Comparison of ENCODE assay signal across 8 cellular contexts in the genomic region with DNA sequence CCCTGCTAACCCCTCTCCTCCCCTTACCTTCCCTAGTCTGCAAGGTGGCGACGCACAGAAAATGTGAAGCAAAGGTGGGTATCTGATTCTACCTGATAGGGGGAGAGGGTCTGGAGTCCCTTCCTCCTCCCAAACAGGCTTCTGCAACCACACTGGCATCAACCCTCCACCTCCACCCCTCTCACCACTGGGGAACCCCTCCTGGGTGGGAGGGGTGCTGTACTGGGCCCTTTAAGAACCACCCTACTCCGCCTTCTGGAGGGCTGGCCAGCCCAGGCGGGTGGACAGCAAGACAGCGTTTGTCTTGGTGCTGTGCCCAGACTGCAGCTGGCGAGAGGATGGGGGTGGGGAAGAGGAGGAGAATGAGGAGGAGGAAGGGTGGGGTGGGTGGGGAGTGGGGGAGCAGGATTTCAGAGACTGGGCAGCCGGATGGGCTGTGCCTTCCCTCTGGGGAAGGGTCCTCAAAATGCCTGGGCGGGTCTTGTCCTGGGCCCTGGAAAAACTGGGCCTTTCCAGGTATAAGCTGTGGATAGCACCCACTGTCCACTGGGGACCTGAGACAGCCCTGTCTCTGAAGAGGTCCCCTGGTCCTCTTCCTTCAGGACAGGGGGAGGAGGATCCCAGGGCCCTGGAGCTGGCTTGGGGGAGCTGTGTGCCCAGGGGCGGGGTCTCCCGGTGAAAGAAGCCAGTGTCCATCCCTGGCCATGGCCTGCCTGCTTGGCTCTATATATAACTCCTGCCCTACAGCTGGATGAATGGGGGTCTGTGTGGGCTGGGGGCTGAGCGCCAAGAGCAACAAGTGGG. TPM values are rescaled to one million over a fixed set of nuclear protein-coding genes. Genes with fewer than 3 reads are reported as not detected.
DNase-seq lines count a peak whose midpoint lies in the region; ATAC-seq and TF ChIP-seq lines count a peak whose summit lies in the region.

No MANE protein-coding gene starts in this region.

- no peak for ATAC-seq in naive thymus-derived CD4-positive, alpha-beta T cell
- no peak for ATAC-seq in activated T-helper 17 cell treated with anti-CD3 and anti-CD28 coated beads, Interleukin-2, amount 50 U/mL, for 72 hours (replicated peaks)

- WGBS in esophagus muscularis mucosa = 31% methylated on average over 8 of the region's 11 CpGs

- peaks cover 15% of the 10 kb centered on the region for H3K36me3 Mint-ChIP-seq in nephron (ENCODE audit: low read depth)
- no peaks in the 10 kb centered on the region for H3K36me3 Mint-ChIP-seq in naive thymus-derived CD4-positive, alpha-beta T cell
- H3K36me3 Mint-ChIP-seq in activated T-helper 17 cell treated with anti-CD3 and anti-CD28 coated beads, Interleukin-2, amount 50 U/mL, for 72 hours (ENCODE audit: low read depth) = no peaks in the 10 kb centered on the region

- H3K27ac ChIP-seq in esophagus muscularis mucosa (replicated peaks in 1 of 4) = peak overlapping the region; percentile 97 to 99 (median 98)
- no peak overlapping the region for H3K27ac ChIP-seq in naive thymus-derived CD4-positive, alpha-beta T cell (ENCODE audit: low read depth, low read length)

- no peaks in the 10 kb centered on the region for H3K27me3 ChIP-seq in esophagus muscularis mucosa
- H3K27me3 ChIP-seq in naive thymus-derived CD4-positive, alpha-beta T cell (ENCODE audit: control insufficient read depth in 2 of 2, insufficient read depth in 2 of 2, low read length in 2 of 2) = no peaks in the 10 kb centered on the region

- no peak for TF ChIP-seq POLR2A in esophagus muscularis mucosa (IDR thresholded peaks at IDR 0.05; ENCODE audit: low read depth)

- H3K4me1 ChIP-seq in esophagus muscularis mucosa = peaks cover 69 to 100% (median 94%) of the 10 kb centered on the region in 4 donors
- peaks cover 6 to 9% of the 10 kb centered on the region in 2 donors for H3K4me1 ChIP-seq in naive thymus-derived CD4-positive, alpha-beta T cell (ENCODE audit: control insufficient read depth in 2 of 2, insufficient read depth in 2 of 2, low read length in 2 of 2)

- H3K36me3 ChIP-seq in esophagus muscularis mucosa = peaks cover 6 to 54% (median 30%) of the 10 kb centered on the region in 4 donors
- H3K36me3 ChIP-seq in naive thymus-derived CD4-positive, alpha-beta T cell (ENCODE audit: control insufficient read depth in 2 of 3, insufficient read depth in 3 of 3, low read length in 3 of 3) = no peaks in the 10 kb centered on the region

- TF ChIP-seq EP300 in esophagus muscularis mucosa (IDR thresholded peaks at IDR 0.05) = no peak

- no peak for DNase-seq in AG09309 (ENCODE audit: low read depth)
- peak; percentile 90 for DNase-seq in NCI-H69 (lab: John Stamatoyannopoulos, UW)
- no peak for DNase-seq in esophagus muscularis mucosa (ENCODE audit: extremely low spot score)
- DNase-seq in stimulated activated CD4-positive, alpha-beta T cell treated with anti-CD3 and anti-CD28 coated beads, Interleukin-12 subunit alpha, Interleukin-12 subunit beta, amount 100 ng/mL, for 4 hours = no peak
- DNase-seq in naive thymus-derived CD4-positive, alpha-beta T cell = no peak
- no peak for DNase-seq in HEK293T (ENCODE audit: extremely low spot score)

- intact Hi-C loops in esophagus muscularis mucosa (cut with DNase I) = no loop called here
- intact Hi-C loops in naive thymus-derived CD4-positive, alpha-beta T cell (cut with micrococcal nuclease) = loop anchor here (5.0 to 10.0 kb wide), 3 partner anchors 45 to 452 kb away; a partner anchor contains a TSS

- no peaks in the 10 kb centered on the region for H3K9me3 ChIP-seq in esophagus muscularis mucosa
- no peaks in the 10 kb centered on the region for H3K9me3 ChIP-seq in naive thymus-derived CD4-positive, alpha-beta T cell (ENCODE audit: control insufficient read depth in 2 of 3, low read length in 3 of 3)

- H3K27me3 Mint-ChIP-seq in nephron (ENCODE audit: low read depth) = no peaks in the 10 kb centered on the region
- no peaks in the 10 kb centered on the region for H3K27me3 Mint-ChIP-seq in naive thymus-derived CD4-positive, alpha-beta T cell
- H3K27me3 Mint-ChIP-seq in activated T-helper 17 cell treated with anti-CD3 and anti-CD28 coated beads, Interleukin-2, amount 50 U/mL, for 72 hours = no peaks in the 10 kb centered on the region

- H3K4me1 Mint-ChIP-seq in nephron = peaks cover 74% of the 10 kb centered on the region
- peaks cover 8 to 21% (median 14%) of the 10 kb centered on the region in 7 donors for H3K4me1 Mint-ChIP-seq in naive thymus-derived CD4-positive, alpha-beta T cell
- H3K4me1 Mint-ChIP-seq in activated T-helper 17 cell treated with anti-CD3 and anti-CD28 coated beads, Interleukin-2, amount 50 U/mL, for 72 hours = peaks cover 12% of the 10 kb centered on the region

- TF ChIP-seq CTCF in AG09309 (IDR thresholded peaks at IDR 0.05; ENCODE audit: control insufficient read depth, insufficient read depth, low read depth, low read length, missing control alignments) (no peak), esophagus muscularis mucosa (IDR thresholded peaks at IDR 0.05) (peak in 1 of 3 experiments; percentile 24), nephron (IDR thresholded peaks at IDR 0.05; ENCODE audit: unreplicated experiment in 3 of 3) (no peak)

- H3K27ac Mint-ChIP-seq in nephron = peak overlapping the region; percentile 97 to 99 (median 99)
- H3K27ac Mint-ChIP-seq in naive thymus-derived CD4-positive, alpha-beta T cell = peak overlapping the region in 2 of 9 donors; percentile 47 to 56
- no peak overlapping the region for H3K27ac Mint-ChIP-seq in activated T-helper 17 cell treated with anti-CD3 and anti-CD28 coated beads, Interleukin-2, amount 50 U/mL, for 72 hours

- H3K9me3 Mint-ChIP-seq in nephron = no peaks in the 10 kb centered on the region
- H3K9me3 Mint-ChIP-seq in naive thymus-derived CD4-positive, alpha-beta T cell = no peaks in the 10 kb centered on the region
- H3K9me3 Mint-ChIP-seq in activated T-helper 17 cell treated with anti-CD3 and anti-CD28 coated beads, Interleukin-2, amount 50 U/mL, for 72 hours = no peaks in the 10 kb centered on the region

- H3K4me3 ChIP-seq in AG09309 (ENCODE audit: control insufficient read depth, low read depth, low read length) = peak overlapping the region; percentile 18
- peak overlapping the region; percentile 76 to 82 (median 79) for H3K4me3 ChIP-seq in esophagus muscularis mucosa
- H3K4me3 ChIP-seq in naive thymus-derived CD4-positive, alpha-beta T cell (ENCODE audit: low read length) = no peak overlapping the region

- CTCF ChIA-PET in naive thymus-derived CD4-positive, alpha-beta T cell (lab: Charles Lee) = interaction anchor here (0.8 to 3.9 kb wide), 5 partner anchors 9 to 46 kb away, joined by 3 to 20 read pairs (median 3); no protein-coding TSS in a partner anchor
- CTCF ChIA-PET in HEK293T (lab: Yijun Ruan, JAX) = interaction anchor here (1.0 to 6.0 kb wide), 2 partner anchors 9 to 14 kb away, joined by 3 to 46 read pairs; no protein-coding TSS in a partner anchor

- H3K4me3 Mint-ChIP-seq in nephron = peak overlapping the region; percentile 88 to 92 (median 91)
- H3K4me3 Mint-ChIP-seq in naive thymus-derived CD4-positive, alpha-beta T cell = no peak overlapping the region
- H3K4me3 Mint-ChIP-seq in activated T-helper 17 cell treated with anti-CD3 and anti-CD28 coated beads, Interleukin-2, amount 50 U/mL, for 72 hours = no peak overlapping the region

- POLR2A ChIA-PET in naive thymus-derived CD4-positive, alpha-beta T cell (lab: Charles Lee) = interaction anchor here (2.4 kb wide), 1 partner anchor 7 kb away, joined by 16 read pairs; no protein-coding TSS in a partner anchor
- POLR2A ChIA-PET in HEK293T (lab: Yijun Ruan, JAX) = interaction anchor here (0.6 to 1.8 kb wide), 3 partner anchors 27 to 128 kb away, joined by 3 to 12 read pairs (median 3); a partner anchor contains a TSS

TF ChIP-seq in HEK293T, 16 proteins besides CTCF, POLR2A, EP300 and RAD21 (continues in another document):
- no peak for TF ChIP-seq FOXK2 (IDR thresholded peaks at IDR 0.05)
- no peak for TF ChIP-seq NFRKB (IDR thresholded peaks at IDR 0.05)
- TF ChIP-seq ZNF384 (IDR thresholded peaks at IDR 0.05) = no peak
- TF ChIP-seq TARDBP (IDR thresholded peaks at IDR 0.05) = no peak

RNA-seq across cellular contexts. Expression of a gene that starts 2.8 kb away (rescaled TPM):
- 100 to 1,000 TPM; 173 to 226 (median 202) TPM for total RNA-seq in esophagus muscularis mucosa
- 1 to 10 TPM in 4 of 5 experiments, under 1 TPM in 1; 0.73 to 4.4 (median 2.5) TPM for total RNA-seq in naive thymus-derived CD4-positive, alpha-beta T cell
- under 1 TPM; 0.26 to 0.30 TPM for polyA plus RNA-seq in naive thymus-derived CD4-positive, alpha-beta T cell
- total RNA-seq in activated T-helper 17 cell treated with anti-CD3 and anti-CD28 coated beads, Interleukin-2, amount 50 U/mL, for 72 hours = 1 to 10 TPM in 1 of 2 donors, under 1 TPM in 1; 0.69 to 4.6 TPM

RNA-seq across cellular contexts. Expression of a gene that starts 26.6 kb away (rescaled TPM):
- 100 to 1,000 TPM in 2 of 4 donors, 10 to 100 TPM in 2; 79.7 to 125 (median 99.1) TPM for total RNA-seq in esophagus muscularis mucosa
- total RNA-seq in naive thymus-derived CD4-positive, alpha-beta T cell = 10 to 100 TPM; 33.0 to 48.0 (median 36.4) TPM
- 10 to 100 TPM; 48.5 to 57.6 TPM for polyA plus RNA-seq in naive thymus-derived CD4-positive, alpha-beta T cell
- 10 to 100 TPM; 25.4 to 28.8 TPM for total RNA-seq in activated T-helper 17 cell treated with anti-CD3 and anti-CD28 coated beads, Interleukin-2, amount 50 U/mL, for 72 hours

RNA-seq across cellular contexts. Expression of a gene that starts 44.8 kb away (rescaled TPM):
- 1,000 to 10,000 TPM in 1 of 4 donors, 100 to 1,000 TPM in 3; 626 to 1,141 (median 795) TPM for total RNA-seq in esophagus muscularis mucosa
- under 1 TPM in 3 of 5 experiments, not detected in 2; 0.34 to 0.56 (median 0.54) TPM for total RNA-seq in naive thymus-derived CD4-positive, alpha-beta T cell
- under 1 TPM; 0.41 to 0.81 TPM for polyA plus RNA-seq in naive thymus-derived CD4-positive, alpha-beta T cell
- 1 to 10 TPM in 1 of 2 donors, under 1 TPM in 1; 0.45 to 6.0 TPM for total RNA-seq in activated T-helper 17 cell treated with anti-CD3 and anti-CD28 coated beads, Interleukin-2, amount 50 U/mL, for 72 hours

RNA-seq across cellular contexts. Expression of a gene that starts 46.4 kb away (rescaled TPM):
- 100 to 1,000 TPM; 400 to 648 (median 576) TPM for total RNA-seq in esophagus muscularis mucosa
- 100 to 1,000 TPM; 380 to 919 (median 833) TPM for total RNA-seq in naive thymus-derived CD4-positive, alpha-beta T cell
- polyA plus RNA-seq in naive thymus-derived CD4-positive, alpha-beta T cell = 100 to 1,000 TPM; 134 to 145 TPM
- total RNA-seq in activated T-helper 17 cell treated with anti-CD3 and anti-CD28 coated beads, Interleukin-2, amount 50 U/mL, for 72 hours = 100 to 1,000 TPM; 536 to 964 TPM

RNA-seq across cellular contexts. Expression of a gene that starts 50.7 kb away (rescaled TPM):
- not detected for total RNA-seq in esophagus muscularis mucosa
- under 1 TPM in 4 of 5 experiments, not detected in 1; 0.35 to 0.69 (median 0.51) TPM for total RNA-seq in naive thymus-derived CD4-positive, alpha-beta T cell
- polyA plus RNA-seq in naive thymus-derived CD4-positive, alpha-beta T cell = under 1 TPM in 1 of 2 donors, not detected in 1; 0.31 TPM
- 1 to 10 TPM in 1 of 2 donors, under 1 TPM in 1; 0.28 to 1.1 TPM for total RNA-seq in activated T-helper 17 cell treated with anti-CD3 and anti-CD28 coated beads, Interleukin-2, amount 50 U/mL, for 72 hours

Comparison
In these comparisons a context has a peak if more than half of its experiments do, and no peak if none do; other contexts are left out.
1. H3K4me3 Mint-ChIP-seq: peak in nephron (3 of 3); none in naive thymus-derived CD4-positive, alpha-beta T cell (0 of 10) and activated T-helper 17 cell treated with anti-CD3 and anti-CD28 coated beads, Interleukin-2, amount 50 U/mL, for 72 hours (single experiment).
2. RNA of a gene that starts 2.8 kb away (total RNA-seq): 173 to 226 TPM in esophagus muscularis mucosa; 0.69 to 4.6 TPM in activated T-helper 17 cell treated with anti-CD3 and anti-CD28 coated beads, Interleukin-2, amount 50 U/mL, for 72 hours and 0.73 to 4.4 TPM in naive thymus-derived CD4-positive, alpha-beta T cell; every median in the first group is over 10 times any median in the second.
3. RNA of a gene that starts 44.8 kb away (total RNA-seq): 626 to 1,141 TPM in esophagus muscularis mucosa; 0.45 to 6.0 TPM in activated T-helper 17 cell treated with anti-CD3 and anti-CD28 coated beads, Interleukin-2, amount 50 U/mL, for 72 hours and 0.34 to 0.56 TPM in naive thymus-derived CD4-positive, alpha-beta T cell; every median in the first group is over 10 times any median in the second.